Comparison of ENCODE assay signal across 7 cellular contexts in the genomic region with DNA sequence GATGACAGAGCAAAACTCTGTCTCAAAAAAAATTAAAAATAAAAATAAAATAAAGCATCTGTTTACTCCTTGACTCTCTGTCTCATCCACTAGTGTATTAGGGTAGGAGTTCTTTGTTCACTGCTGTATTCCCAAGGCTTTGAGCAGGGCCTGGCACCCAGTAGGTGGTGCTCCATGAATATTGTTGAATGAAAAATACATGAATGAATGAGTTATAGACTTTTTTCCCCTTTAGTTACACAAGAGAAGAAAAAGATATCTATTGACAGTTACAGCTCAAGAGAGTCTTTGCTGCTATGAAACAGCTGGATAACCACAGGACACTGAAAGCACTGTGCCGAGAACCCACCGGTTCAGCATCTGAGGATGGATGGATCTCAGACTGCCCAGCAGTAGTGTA. TPM values are rescaled to one million over a fixed set of nuclear protein-coding genes. Genes with fewer than 3 reads are reported as not detected.
A peak's percentile ranks its signal among the peaks of the same experiment; 100 is the strongest.
DNase-seq lines count a peak whose midpoint lies in the region; ATAC-seq and TF ChIP-seq lines count a peak whose summit lies in the region.
"Not testable (repeated sequence)": the region's sequence is repeated elsewhere in the genome, so short reads cannot be mapped to it uniquely, and the experiment has no call there.

No MANE protein-coding gene starts in this region.

- ATAC-seq in PC-3; naive B cell (ENCODE audit: low read depth in 2 of 2): not testable (repeated sequence)

- H3K4me3 Mint-ChIP-seq in activated CD4-positive, alpha-beta T cell treated with anti-CD3 and anti-CD28 coated beads, Interleukin-2, amount 10 ng/mL, durations not matched to agents 24 days and 14 days; MCF 10A (ENCODE audit: unreplicated experiment); naive B cell: not testable (repeated sequence)

- peak overlapping the region; percentile 39; the same call in 1 of the 2 replicates for H3K9ac ChIP-seq in BLaER1
- H3K9ac ChIP-seq in PC-3 (ENCODE audit: low read length) = not testable (repeated sequence)

- DNase-seq in MG63 = peak; percentile 23
- DNase-seq in PC-3 = peak; percentile 61
- DNase-seq in activated CD4-positive, alpha-beta T cell treated with anti-CD3 and anti-CD28 coated beads, Interleukin-2, amount 10 ng/mL, durations not matched to agents 24 days and 14 days = peak; percentile 51
- DNase-seq in MCF 10A (ENCODE audit: unreplicated experiment) = peak; percentile 22
- not testable (repeated sequence) for DNase-seq in naive B cell

- H4K20me1 ChIP-seq in BLaER1; PC-3 (ENCODE audit: low read length): not testable (repeated sequence)

- H3F3A ChIP-seq in PC-3 (ENCODE audit: low read length, unreplicated experiment) = not testable (repeated sequence)

- CTCF ChIA-PET in HEK293 (lab: Yijun Ruan, JAX) (interaction anchor here (0.8 to 1.3 kb wide), 5 partner anchors 11 to 138 kb away, joined by 3 to 5 read pairs (median 4); a partner anchor contains a TSS), PC-3 (lab: Charles Lee) (interaction anchor here (0.6 to 0.7 kb wide), 3 partner anchors 37 to 136 kb away, joined by 3 to 7 read pairs (median 6); no protein-coding TSS in a partner anchor), MCF 10A (lab: Yijun Ruan, JAX) (interaction anchor here (0.6 to 5.6 kb wide), 5 partner anchors 12 to 329 kb away, joined by 3 to 47 read pairs (median 4); no protein-coding TSS in a partner anchor)

- not testable (repeated sequence) for TF ChIP-seq CTCF in HEK293 (tag by site-specific recombination; IDR thresholded peaks at IDR 0.05)
- TF ChIP-seq CTCF in PC-3 (conservative IDR thresholded peaks at IDR 0.05; ENCODE audit: low read depth, low read length) = peak; percentile 60
- TF ChIP-seq CTCF in MCF 10A (IDR thresholded peaks at IDR 0.05; ENCODE audit: unreplicated experiment) = peak; percentile 15

- not testable (repeated sequence) for H3K36me3 ChIP-seq in BLaER1; HEK293 (ENCODE audit: control insufficient read depth in 2 of 2, insufficient read depth in 1 of 2, low read length in 2 of 2); MG63; PC-3 (ENCODE audit: low read depth, low read length)

- not testable (repeated sequence) for H2AFZ ChIP-seq in PC-3 (ENCODE audit: low read length)

- H3K4me3 ChIP-seq in BLaER1; HEK293 (ENCODE audit: low read depth, low read length); MG63; PC-3 (ENCODE audit: low read length): not testable (repeated sequence)

- not testable (repeated sequence) for H3K9me3 ChIP-seq in BLaER1; HEK293 (ENCODE audit: control insufficient read depth, insufficient read depth, low read depth, low read length); MG63; PC-3 (ENCODE audit: low read length)

- not testable (repeated sequence) for H3K27me3 Mint-ChIP-seq in activated CD4-positive, alpha-beta T cell treated with anti-CD3 and anti-CD28 coated beads, Interleukin-2, amount 10 ng/mL, durations not matched to agents 24 days and 14 days; MCF 10A (ENCODE audit: insufficient read depth, unreplicated experiment); naive B cell

- not testable (repeated sequence) for H3K79me2 ChIP-seq in PC-3 (ENCODE audit: low read length)

- BruUV-seq in PC-3 (replicated peaks; lab: Mats Ljungman, UMichigan); MCF 10A (replicated peaks; lab: Mats Ljungman, UMichigan): not testable (repeated sequence)

- not testable (repeated sequence) for H3K36me3 Mint-ChIP-seq in activated CD4-positive, alpha-beta T cell treated with anti-CD3 and anti-CD28 coated beads, Interleukin-2, amount 10 ng/mL, durations not matched to agents 24 days and 14 days (ENCODE audit: low read depth); MCF 10A (ENCODE audit: insufficient read depth, unreplicated experiment); naive B cell

- intact Hi-C loops in PC-3 (cut with micrococcal nuclease) (loop anchor here (1.0 to 10.0 kb wide), 6 partner anchors 43 to 1201 kb away; a partner anchor contains a TSS), MCF 10A (cut with micrococcal nuclease) (loop anchor here (2.0 to 5.0 kb wide), 3 partner anchors 37 to 235 kb away; no protein-coding TSS in a partner anchor)
- intact Hi-C loops in activated CD4-positive, alpha-beta T cell treated with anti-CD3 and anti-CD28 coated beads, Interleukin-2, amount 10 ng/mL, durations not matched to agents 24 days and 14 days (cut with micrococcal nuclease) = loop anchor here (2.0 to 5.0 kb wide), 3 partner anchors 37 to 235 kb away; no protein-coding TSS in a partner anchor

- not testable (repeated sequence) for H3K27me3 ChIP-seq in BLaER1; MG63; PC-3 (ENCODE audit: low read length)

- POLR2A ChIA-PET in HEK293 (lab: Yijun Ruan, JAX) = interaction anchor here (0.9 kb wide), 1 partner anchor 93 kb away, joined by 4 read pairs; a partner anchor contains a TSS
- POLR2A ChIA-PET in PC-3 (lab: Charles Lee; ENCODE audit: unreplicated experiment) = not testable (repeated sequence)
- POLR2A ChIA-PET in MCF 10A (lab: Yijun Ruan, JAX) = interaction anchor here (0.7 to 7.1 kb wide), 4 partner anchors 11 to 143 kb away, joined by 3 to 58 read pairs (median 3); no protein-coding TSS in a partner anchor

- peak overlapping the region; percentile 41 for H3K27ac Mint-ChIP-seq in activated CD4-positive, alpha-beta T cell treated with anti-CD3 and anti-CD28 coated beads, Interleukin-2, amount 10 ng/mL, durations not matched to agents 24 days and 14 days
- not testable (repeated sequence) for H3K27ac Mint-ChIP-seq in MCF 10A (ENCODE audit: low read depth, unreplicated experiment)
- H3K27ac Mint-ChIP-seq in naive B cell = peak overlapping the region in 5 of 6 donors; percentile 60 to 99 (median 97)

- H3K27ac ChIP-seq in BLaER1 = peak overlapping the region; percentile 84
- not testable (repeated sequence) for H3K27ac ChIP-seq in HEK293 (ENCODE audit: extremely low read depth, low read depth, low read length); PC-3 (ENCODE audit: low read length)

- not testable (repeated sequence) for H3K9me2 ChIP-seq in PC-3 (replicated peaks; ENCODE audit: low read length)

- peaks cover 44% of the 10 kb centered on the region for H3K4me1 Mint-ChIP-seq in activated CD4-positive, alpha-beta T cell treated with anti-CD3 and anti-CD28 coated beads, Interleukin-2, amount 10 ng/mL, durations not matched to agents 24 days and 14 days
- peaks cover 16% of the 10 kb centered on the region for H3K4me1 Mint-ChIP-seq in MCF 10A (ENCODE audit: insufficient read depth, unreplicated experiment)
- peaks cover 30 to 54% (median 41%) of the 10 kb centered on the region in 3 donors for H3K4me1 Mint-ChIP-seq in naive B cell

- H3K4me1 ChIP-seq in BLaER1 (peaks cover 88% of the 10 kb centered on the region), PC-3 (ENCODE audit: insufficient read depth, low read length) (peaks cover 43% of the 10 kb centered on the region)
- not testable (repeated sequence) for H3K4me1 ChIP-seq in HEK293 (ENCODE audit: control insufficient read depth, insufficient read depth, low read length)

- H3K9me3 Mint-ChIP-seq in activated CD4-positive, alpha-beta T cell treated with anti-CD3 and anti-CD28 coated beads, Interleukin-2, amount 10 ng/mL, durations not matched to agents 24 days and 14 days; MCF 10A (ENCODE audit: unreplicated experiment); naive B cell: not testable (repeated sequence)

- H3K4me2 ChIP-seq in BLaER1 = peak overlapping the region; percentile 89
- H3K4me2 ChIP-seq in PC-3 (ENCODE audit: low read length) = not testable (repeated sequence)

TF ChIP-seq in HEK293, 187 proteins besides CTCF, POLR2A, EP300 and RAD21:
- 0 out of 2 replicates have a peak, but pooled peaks have one; percentile 16 for TF ChIP-seq ZNF654 (tag by site-specific recombination; IDR thresholded peaks at IDR 0.05; ENCODE audit: low read depth)

RNA-seq across cellular contexts. Expression of a gene that starts 44.5 kb away (rescaled TPM):
- total RNA-seq in MG63 (2014; rRNA removed; shearing (Covaris generic); ENCODE audit: low replicate concordance) = 4.0 and 6.1 TPM in 2 replicates
- total RNA-seq in PC-3 (2014; rRNA removed) (6.4 and 7.1 TPM in 2 replicates), MCF 10A (2022) (7.5 and 9.0 TPM in 2 replicates)
- total RNA-seq in activated CD4-positive, alpha-beta T cell treated with anti-CD3 and anti-CD28 coated beads, Interleukin-2, amount 10 ng/mL, durations not matched to agents 24 days and 14 days = 8.3 and 12.8 TPM in 2 replicates
- polyA plus RNA-seq in naive B cell (ENCODE audit: low read depth in 6 of 6) = 1 to 10 TPM in 3 of 6 donors, under 1 TPM in 2, not detected in 1; 0.67 to 2.4 (median 1.1) TPM
